In genomic region chr13:43698743-43699142, GRCh38 we compare ENCODE assay signal across 14 cellular contexts.
DNase-seq lines count a peak whose midpoint lies in the region; ATAC-seq and TF ChIP-seq lines count a peak whose summit lies in the region.
"Had no signal": no experiment of that assay in that cellular context is flagged by ENCODE, and none has a peak within 500 bp of the region (broad histone marks: within the 10 kb centered on the region; RNA-seq: fewer than 3 reads in every experiment).

No MANE protein-coding gene starts in this region.

- intact Hi-C loops in Right ventricle myocardium superior (cut with DNase I): no loop called here
- intact Hi-C loops in stomach (cut with DNase I; ENCODE audit: low total_unique reads): no loop called here

- H3K9me3 ChIP-seq in right atrium auricular region (no peaks in the 10 kb centered on the region), stomach (no peaks in the 10 kb centered on the region)

- 39 to 50% (median 45%) methylated on average over 2 of the region's 2 CpGs for WGBS in stomach, 5 donors

- TF ChIP-seq CTCF in right atrium auricular region (IDR thresholded peaks at IDR 0.05) (no peak), stomach (IDR thresholded peaks at IDR 0.05) (no peak)

- TF ChIP-seq EP300 in stomach (IDR thresholded peaks at IDR 0.05): no peak

- H3K27ac ChIP-seq in right atrium auricular region (peak overlapping the region in 1 of 2 donors; percentile 14), stomach (peak overlapping the region in 1 of 5 donors; percentile 26)
- H3K27ac ChIP-seq: cardiac muscle cell, PC-9 had no signal

- H3K4me3 ChIP-seq in right atrium auricular region (no peak overlapping the region), stomach (no peak overlapping the region)
- H3K4me3 ChIP-seq: cardiac muscle cell, PC-9 had no signal

- H3K27me3 ChIP-seq in right atrium auricular region (no peaks in the 10 kb centered on the region), stomach (no peaks in the 10 kb centered on the region)
- H3K27me3 ChIP-seq: cardiac muscle cell had no signal

- DNase-seq in Right ventricle myocardium superior: no peak
- no peak for DNase-seq in right atrium auricular region (ENCODE audit: low spot score)
- peak; percentile 19 for DNase-seq in fibroblast of gingiva (ENCODE audit: low read depth)
- DNase-seq in midbrain (lab: John Stamatoyannopoulos, UW): peak; percentile 33
- no peak for DNase-seq in NCI-H69 (lab: John Stamatoyannopoulos, UW)
- DNase-seq in NOMO-1 treated with DMSO at 0.1 percent for 48 hours (lab: John Stamatoyannopoulos, UW; ENCODE audit: unreplicated experiment): no peak
- no peak for DNase-seq in stomach
- no peak for DNase-seq in NCI-H1105 (lab: John Stamatoyannopoulos, UW)
- DNase-seq: activated CD4-positive, alpha-beta T cell treated with anti-CD3 and anti-CD28 coated beads for 36 hours; NCI-H2171; PC-9; stimulated activated CD4-positive, alpha-beta T cell treated with anti-CD3 and anti-CD28 coated beads, Interleukin-12 subunit alpha, Interleukin-12 subunit beta, amount 100 ng/mL, for 4 hours; trophoblast cell had no signal

- H3K4me1 ChIP-seq in right atrium auricular region (peaks cover 0 to 8% of the 10 kb centered on the region in 2 donors), stomach (peaks cover 11 to 33% (median 20%) of the 10 kb centered on the region in 4 donors)

- H3K36me3 ChIP-seq in right atrium auricular region (no peaks in the 10 kb centered on the region), stomach (no peaks in the 10 kb centered on the region)
- H3K36me3 ChIP-seq: cardiac muscle cell had no signal

- ATAC-seq in Right ventricle myocardium superior (ENCODE audit: poor library complexity): peak; percentile 74
- ATAC-seq: activated CD4-positive, alpha-beta T cell treated with anti-CD3 and anti-CD28 coated beads for 36 hours had no signal

- no peak for TF ChIP-seq POLR2A in stomach (IDR thresholded peaks at IDR 0.05)

Comparison
In these comparisons a context has a peak if more than half of its experiments do, and no peak if none do; other contexts are left out.
1. DNase-seq: peak in fibroblast of gingiva (single experiment) and midbrain (single experiment); none in Right ventricle myocardium superior (single experiment), right atrium auricular region (single experiment), NCI-H69 (single experiment), NOMO-1 treated with DMSO at 0.1 percent for 48 hours (single experiment), stomach (single experiment) and NCI-H1105 (single experiment).